20 cellular contexts compared by ENCODE assay signal in genomic region chr10:69806266-69806665, GRCh38. TPM values are rescaled to one million over a fixed set of nuclear protein-coding genes. Genes with fewer than 3 reads are reported as not detected.
"Had no signal": no experiment of that assay in that cellular context is flagged by ENCODE, and none has a peak within 500 bp of the region (broad histone marks: within the 10 kb centered on the region; RNA-seq: fewer than 3 reads in every experiment).

No MANE protein-coding gene starts in this region.

- H3K27ac Mint-ChIP-seq: activated B cell treated with CpG ODN at 0.5 μM for 24 hours; activated CD8-positive, alpha-beta T cell treated with anti-CD3 and anti-CD28 coated beads for 36 hours; activated naive CD4-positive, alpha-beta T cell treated with anti-CD3 and anti-CD28 coated beads, Interleukin-2, amount 50 U/mL, for 72 hours; naive B cell; stimulated activated naive B cell treated with anti-CD40 and anti-IgM and Interleukin-4, amounts not matched to agents 10 μg/mL and 1 μg/mL and 100 μg/mL, for 72 hours; T-helper 17 cell had no signal

- H3K4me3 Mint-ChIP-seq: activated B cell treated with CpG ODN at 0.5 μM for 24 hours; activated CD8-positive, alpha-beta T cell treated with anti-CD3 and anti-CD28 coated beads for 36 hours; activated T-cell treated with anti-CD3 and anti-CD28 coated beads, Interleukin-2, amount 50 U/mL, for 4 hours; brain; central memory CD8-positive, alpha-beta T cell; naive B cell; stimulated activated naive B cell treated with anti-CD40 and anti-IgM and Interleukin-4, amounts not matched to agents 10 μg/mL and 1 μg/mL and 100 μg/mL, for 72 hours; T-helper 17 cell had no signal

- H3K36me3 ChIP-seq: gastroesophageal sphincter, heart right ventricle, tibial nerve had no signal

- H3K9me3 ChIP-seq: gastroesophageal sphincter, heart right ventricle, tibial nerve had no signal

- H3K36me3 Mint-ChIP-seq: activated naive CD4-positive, alpha-beta T cell treated with anti-CD3 and anti-CD28 coated beads, Interleukin-2, amount 50 U/mL, for 72 hours; brain; naive B cell; stimulated activated naive B cell treated with anti-CD40 and anti-IgM and Interleukin-4, amounts not matched to agents 10 μg/mL and 1 μg/mL and 100 μg/mL, for 72 hours had no signal

- DNase-seq: activated B cell treated with CpG ODN at 0.5 μM for 24 hours; activated CD4-positive, alpha-beta T cell treated with anti-CD3 and anti-CD28 coated beads for 48 hours; activated CD8-positive, alpha-beta T cell treated with anti-CD3 and anti-CD28 coated beads for 36 hours; activated effector memory CD4-positive, alpha-beta T cell treated with anti-CD3 and anti-CD28 coated beads, Interleukin-2, amount 50 U/mL, for 16 hours; activated T-cell treated with anti-CD3 and anti-CD28 coated beads, Interleukin-2, amount 50 U/mL, for 4 hours; amniotic stem cell; cortex of kidney; effector CD4-positive, alpha-beta T cell; heart right ventricle; naive B cell; stimulated activated CD4-positive, alpha-beta T cell treated with anti-CD3 and anti-CD28 coated beads, Interleukin-2, amount 100 ng/mL, for 48 hours; stimulated activated naive B cell treated with anti-CD40 and anti-IgM and Interleukin-4, amounts not matched to agents 10 μg/mL and 1 μg/mL and 100 μg/mL, for 72 hours; T-helper 17 cell had no signal

- H2AFZ ChIP-seq: parathyroid adenoma had no signal

- H3K4me3 ChIP-seq: gastroesophageal sphincter, heart right ventricle, tibial nerve had no signal

- H3K9ac ChIP-seq: parathyroid adenoma had no signal

- ATAC-seq: activated CD8-positive, alpha-beta T cell treated with anti-CD3 and anti-CD28 coated beads for 36 hours; activated naive CD4-positive, alpha-beta T cell treated with anti-CD3 and anti-CD28 coated beads, Interleukin-2, amount 50 U/mL, for 72 hours; activated T-cell treated with anti-CD3 and anti-CD28 coated beads, Interleukin-2, amount 50 U/mL, for 4 hours; gastroesophageal sphincter; heart right ventricle; left lobe of liver; stimulated activated naive B cell treated with anti-CD40 and anti-IgM and Interleukin-4, amounts not matched to agents 10 μg/mL and 1 μg/mL and 100 μg/mL, for 72 hours; T-helper 17 cell had no signal

- H3K79me2 ChIP-seq: parathyroid adenoma had no signal

- H3K27ac ChIP-seq: gastroesophageal sphincter, heart right ventricle, parathyroid adenoma, tibial nerve had no signal

- H3K4me1 ChIP-seq: parathyroid adenoma had no signal

- H3K9me3 Mint-ChIP-seq: activated B cell treated with CpG ODN at 0.5 μM for 24 hours; activated CD8-positive, alpha-beta T cell treated with anti-CD3 and anti-CD28 coated beads for 36 hours; activated naive CD4-positive, alpha-beta T cell treated with anti-CD3 and anti-CD28 coated beads, Interleukin-2, amount 50 U/mL, for 72 hours; activated T-cell treated with anti-CD3 and anti-CD28 coated beads, Interleukin-2, amount 50 U/mL, for 4 hours; central memory CD8-positive, alpha-beta T cell; naive B cell; stimulated activated naive B cell treated with anti-CD40 and anti-IgM and Interleukin-4, amounts not matched to agents 10 μg/mL and 1 μg/mL and 100 μg/mL, for 72 hours had no signal

RNA-seq across cellular contexts. Expression of gene COL13A1, which starts 4.6 kb away (rescaled TPM):
- total RNA-seq: activated B cell treated with CpG ODN at 0.5 μM for 24 hours; activated CD8-positive, alpha-beta T cell treated with anti-CD3 and anti-CD28 coated beads for 36 hours; activated naive CD4-positive, alpha-beta T cell treated with anti-CD3 and anti-CD28 coated beads, Interleukin-2, amount 50 U/mL, for 72 hours; activated T-cell treated with anti-CD3 and anti-CD28 coated beads, Interleukin-2, amount 50 U/mL, for 4 hours; T-helper 17 cell had no signal
